ENCODE assay signal across 25 cellular contexts in genomic region chr3:182122779-182123178, GRCh38.
"Had no signal": no experiment of that assay in that cellular context is flagged by ENCODE, and none has a peak within 500 bp of the region (broad histone marks: within the 10 kb centered on the region; RNA-seq: fewer than 3 reads in every experiment).

No MANE protein-coding gene starts in this region.

- H3K9me3 ChIP-seq: neutrophil, pancreas, prostate gland, right atrium auricular region, right lobe of liver, spleen, stomach, thoracic aorta, thyroid gland, tibial nerve, upper lobe of left lung, vagina had no signal

- H3K4me3 ChIP-seq: pancreas, prostate gland, right atrium auricular region, right lobe of liver, skin epidermis, smooth muscle cell, spleen, stomach, thoracic aorta, thyroid gland, tibial nerve, upper lobe of left lung, vagina had no signal

- H3K27me3 ChIP-seq: neutrophil, pancreas, right atrium auricular region, right lobe of liver, spleen, stomach, thyroid gland, tibial nerve, upper lobe of left lung, vagina had no signal

- H3K27ac ChIP-seq: neutrophil, pancreas, prostate gland, right atrium auricular region, right lobe of liver, skin epidermis, spleen, stomach, thoracic aorta, thyroid gland, tibial nerve, upper lobe of left lung, vagina had no signal

- H3K36me3 ChIP-seq: neutrophil, pancreas, prostate gland, right atrium auricular region, right lobe of liver, spleen, stomach, thoracic aorta, thyroid gland, tibial nerve, upper lobe of left lung, vagina had no signal

- H3K4me2 ChIP-seq: smooth muscle cell had no signal

- DNase-seq: naive thymus-derived CD4-positive, alpha-beta T cell; natural killer cell; nucleus accumbens; pancreas; retina; right lobe of liver; spleen; stimulated activated CD4-positive, alpha-beta T cell treated with anti-CD3 and anti-CD28 coated beads, Interleukin-12 subunit alpha, Interleukin-12 subunit beta, amount 100 ng/mL, for 4 hours; stimulated activated CD4-positive, alpha-beta T cell treated with anti-CD3 and anti-CD28 coated beads, Interleukin-1b, Interleukin-23, amount 100 ng/mL, for 48 hours; stimulated activated CD4-positive, alpha-beta T cell treated with anti-CD3 and anti-CD28 coated beads, Interleukin-2, amount 100 ng/mL, for 48 hours; stimulated activated CD4-positive, alpha-beta T cell treated with anti-CD3 and anti-CD28 coated beads, Interleukin-4, amount 100 ng/mL, for 24 hours; stimulated activated naive B cell treated with anti-CD40 and anti-IgM and Interleukin-4, amounts not matched to agents 10 μg/mL and 1 μg/mL and 100 μg/mL, for 72 hours; stimulated activated naive CD4-positive, alpha-beta T cell treated with Interleukin-2 at 50 U/mL for 16 hours; stomach; thyroid gland; trophoblast cell; upper lobe of left lung had no signal

- H3K4me1 ChIP-seq: pancreas, prostate gland, right atrium auricular region, right lobe of liver, spleen, stomach, thyroid gland, tibial nerve, upper lobe of left lung, vagina had no signal
